In genomic region chr14:32932921-32933622, GRCh38 we compare ENCODE assay signal across 9 cellular contexts.
DNase-seq lines count a peak whose midpoint lies in the region; TF ChIP-seq lines count a peak whose summit lies in the region.
"Had no signal": no experiment of that assay in that cellular context is flagged by ENCODE, and none has a peak within 500 bp of the region (broad histone marks: within the 10 kb centered on the region; RNA-seq: fewer than 3 reads in every experiment).

No MANE protein-coding gene starts in this region.

- H3K4me3 ChIP-seq in astrocyte of the cerebellum (ENCODE audit: low read depth, low read length), result peak overlapping the region; percentile 53
- H3K4me3 ChIP-seq in iPS-18c (ENCODE audit: insufficient read depth, low read depth, low read length), result peak overlapping the region; percentile 61
- H3K4me3 ChIP-seq in rectal smooth muscle tissue (ENCODE audit: low read length), result peak overlapping the region; percentile 74

- no peak overlapping the region for H3K9ac ChIP-seq in rectal smooth muscle tissue (ENCODE audit: low read length)

- H3K27me3 ChIP-seq in rectal smooth muscle tissue (ENCODE audit: control insufficient read depth, insufficient read depth, low read length), result peaks cover 3% of the 10 kb centered on the region

- TF ChIP-seq CTCF in astrocyte of the cerebellum (IDR thresholded peaks at IDR 0.05; ENCODE audit: low read depth, low read length, missing control alignments), result no peak

- peaks cover 2% of the 10 kb centered on the region for H3K4me1 ChIP-seq in rectal smooth muscle tissue (ENCODE audit: control insufficient read depth, insufficient read depth, low read length)

- H3K9me3 ChIP-seq in iPS-18c (ENCODE audit: control insufficient read depth, insufficient read depth, low read length), result no peaks in the 10 kb centered on the region

- H3K36me3 ChIP-seq in rectal smooth muscle tissue (ENCODE audit: control insufficient read depth, insufficient read depth, low read length), result no peaks in the 10 kb centered on the region

- in situ Hi-C loops in astrocyte of the cerebellum (cut with HindIII; ENCODE audit: low sequenced_read_pairs), result no loop called here

- peak; percentile 52 for DNase-seq in ELF-1 (ENCODE audit: low read depth, low spot score)
- no peak for DNase-seq in astrocyte of the cerebellum (ENCODE audit: low read depth)
- DNase-seq in activated CD4-positive, CD25-positive, alpha-beta regulatory T cell (lab: John Stamatoyannopoulos, UW), result no peak
- no peak for DNase-seq in activated CD8-positive, alpha-beta memory T cell treated with anti-CD3 and anti-CD28 coated beads for 24 hours
- no peak for DNase-seq in NCI-H2107 (lab: John Stamatoyannopoulos, UW)
- no peak for DNase-seq in effector CD8-positive, alpha-beta T cell (lab: John Stamatoyannopoulos, UW)
- DNase-seq: NCI-H446 treated with DMSO at 0.1 percent for 48 hours had no signal

- H3K27ac ChIP-seq in rectal smooth muscle tissue (ENCODE audit: low read depth, low read length), result no peak overlapping the region
